Comparison of ENCODE assay signal across 1 cellular context in genomic region chr10:60913091-60913490, GRCh38.
TF ChIP-seq lines count a peak whose summit lies in the region.

No MANE protein-coding gene starts in this region.

TF ChIP-seq in IMR-90, 13 proteins besides CTCF, POLR2A, EP300 and RAD21 (continued from another document):
- TF ChIP-seq ELK1 (IDR thresholded peaks at IDR 0.05; ENCODE audit: borderline replicate concordance, low read depth, low read length) (no peak), FOS (IDR thresholded peaks at IDR 0.05; ENCODE audit: low read depth, low read length) (no peak), RFX5 (IDR thresholded peaks at IDR 0.05; ENCODE audit: low read depth, low read length) (no peak), NFE2L2 (IDR thresholded peaks at IDR 0.05; ENCODE audit: low read depth, low read length) (no peak)
